In genomic region chr7:155738104-155738503, GRCh38 we compare ENCODE assay signal across 15 cellular contexts.
DNase-seq lines count a peak whose midpoint lies in the region; ATAC-seq, FAIRE-seq and TF ChIP-seq lines count a peak whose summit lies in the region.
"Had no signal": no experiment of that assay in that cellular context is flagged by ENCODE, and none has a peak within 500 bp of the region (broad histone marks: within the 10 kb centered on the region; RNA-seq: fewer than 3 reads in every experiment).

No MANE protein-coding gene starts in this region.

- in situ Hi-C loops in HepG2 (cut with HindIII; ENCODE audit: extremely low pct_ligation_motif_present, low pct_unique_long_range_greater_than_20kb): no loop called here

- H3K27ac Mint-ChIP-seq in natural killer cell: peak overlapping the region; percentile 29 to 36
- no peak overlapping the region for H3K27ac Mint-ChIP-seq in natural killer cell treated with Interleukin-12 subunit alpha and Interleukin-12 subunit beta and Interleukin-15 and Interleukin-18, amount 100 ng/mL, for 72 hours

- TF ChIP-seq CTCF in natural killer cell (IDR thresholded peaks at IDR 0.05) (no peak), VCaP (conservative IDR thresholded peaks at IDR 0.05) (no peak), HepG2 (CRISPR knock-in tag; IDR thresholded peaks at IDR 0.05) (no peak), stomach (IDR thresholded peaks at IDR 0.05) (no peak)

- peaks cover 21 to 30% of the 10 kb centered on the region in 2 donors for H3K4me1 Mint-ChIP-seq in natural killer cell
- H3K4me1 Mint-ChIP-seq in natural killer cell treated with Interleukin-12 subunit alpha and Interleukin-12 subunit beta and Interleukin-15 and Interleukin-18, amount 100 ng/mL, for 72 hours (ENCODE audit: low read depth in 2 of 2): peaks cover 20 to 35% of the 10 kb centered on the region in 2 donors

- peak overlapping the region; percentile 5; the same call in 1 of the 2 replicates for H3K27ac ChIP-seq in VCaP
- no peak overlapping the region for H3K27ac ChIP-seq in HepG2 (ENCODE audit: extremely low read length, insufficient read depth, low read length)
- no peak overlapping the region for H3K27ac ChIP-seq in stomach

- H3K36me3 ChIP-seq in HepG2 (replicated peaks in 1 of 2; ENCODE audit: control insufficient read depth in 1 of 2, insufficient read depth in 2 of 2, low read length in 2 of 2) (peaks cover 31 to 75% of the 10 kb centered on the region in 2 experiments), stomach (peaks cover 49 to 75% (median 60%) of the 10 kb centered on the region in 4 donors)

- H3K4me3 Mint-ChIP-seq in natural killer cell: no peak overlapping the region
- no peak overlapping the region for H3K4me3 Mint-ChIP-seq in natural killer cell treated with Interleukin-12 subunit alpha and Interleukin-12 subunit beta and Interleukin-15 and Interleukin-18, amount 100 ng/mL, for 72 hours

- intact Hi-C loops in natural killer cell (cut with micrococcal nuclease) (loop anchor here (1.0 kb wide), 1 partner anchor 140 kb away; no protein-coding TSS in a partner anchor), HepG2 (cut with micrococcal nuclease; ENCODE audit: unreplicated experiment) (loop anchor here (1.0 to 10.0 kb wide), 4 partner anchors 140 to 358 kb away; no protein-coding TSS in a partner anchor), stomach (cut with DNase I; ENCODE audit: low total_unique reads) (loop anchor here (10.0 kb wide), 1 partner anchor 133 kb away; no protein-coding TSS in a partner anchor)

- ATAC-seq in natural killer cell (no peak), HepG2 (peak; percentile 35; the same call in 2 of the 3 replicates), GM21447 (IDR thresholded peaks at IDR 0.05; ENCODE audit: unreplicated experiment) (no peak), GM18519 (IDR thresholded peaks at IDR 0.05; ENCODE audit: low FRiP score, unreplicated experiment) (no peak)
- ATAC-seq in natural killer cell treated with Interleukin-12 subunit alpha and Interleukin-12 subunit beta and Interleukin-15 and Interleukin-18, amount 100 ng/mL, for 72 hours: no peak

- H3K4me2 ChIP-seq in HepG2 (ENCODE audit: low read depth, low read length): no peak overlapping the region

- no peak for TF ChIP-seq RAD21 in HepG2 (CRISPR knock-in tag; IDR thresholded peaks at IDR 0.05)

- DNase-seq in natural killer cell: no peak
- no peak for DNase-seq in natural killer cell treated with Interleukin-12 subunit alpha and Interleukin-12 subunit beta and Interleukin-15 and Interleukin-18, amount 100 ng/mL, for 72 hours (ENCODE audit: low spot score)
- DNase-seq in HepG2 (ENCODE audit: low spot score): no peak
- DNase-seq in GM19239 (ENCODE audit: insufficient read length, low spot score): no peak
- DNase-seq in stomach: no peak
- DNase-seq: 8988T; GDM1; GOT3; KG1; NK-92 treated with Interleukin-12 subunit alpha and Interleukin-12 subunit beta, amount 100 ng/mL, for 24 hours; SIG-M5 had no signal

- TF ChIP-seq EP300 in HepG2 (IDR thresholded peaks at IDR 0.05; ENCODE audit: low read depth in 2 of 2, low read length in 2 of 2): no peak
- no peak for TF ChIP-seq EP300 in HepG2 (CRISPR knock-in tag; IDR thresholded peaks at IDR 0.05; ENCODE audit: borderline replicate concordance)
- TF ChIP-seq EP300 in stomach (IDR thresholded peaks at IDR 0.05): no peak

- H3K9me3 ChIP-seq in HepG2 (ENCODE audit: low read length) (no peaks in the 10 kb centered on the region), stomach (no peaks in the 10 kb centered on the region)

- H3K36me3 Mint-ChIP-seq in natural killer cell: peaks cover 11% of the 10 kb centered on the region
- H3K36me3 Mint-ChIP-seq in natural killer cell treated with Interleukin-12 subunit alpha and Interleukin-12 subunit beta and Interleukin-15 and Interleukin-18, amount 100 ng/mL, for 72 hours: peaks cover 9% of the 10 kb centered on the region

- no peak overlapping the region for H2AFZ ChIP-seq in HepG2 (ENCODE audit: low read length)

- POLR2A ChIA-PET in HepG2 (lab: Yijun Ruan, JAX): no interaction called here

- no peak for TF ChIP-seq POLR2A in HepG2 (IDR thresholded peaks at IDR 0.05; ENCODE audit: insufficient read depth in 1 of 2, low read depth in 2 of 2, low read length in 2 of 2)
- no peak for TF ChIP-seq POLR2A in stomach (IDR thresholded peaks at IDR 0.05)

- H3K27me3 ChIP-seq in HepG2 (ENCODE audit: control insufficient read depth in 1 of 2, insufficient read depth in 2 of 2, low read length in 2 of 2) (no peaks in the 10 kb centered on the region), stomach (no peaks in the 10 kb centered on the region)

- no TSS peak for BruUV-seq in HepG2 (replicated peaks; lab: Mats Ljungman, UMichigan)

- H3K27me3 Mint-ChIP-seq in natural killer cell (ENCODE audit: low read depth in 2 of 2): no peaks in the 10 kb centered on the region
- H3K27me3 Mint-ChIP-seq in natural killer cell treated with Interleukin-12 subunit alpha and Interleukin-12 subunit beta and Interleukin-15 and Interleukin-18, amount 100 ng/mL, for 72 hours: no peaks in the 10 kb centered on the region
- H3K27me3 Mint-ChIP-seq: CD4-positive, alpha-beta memory T cell had no signal

- WGBS in HepG2 (ENCODE audit: low lambda C conversion rate): 99% methylated on average over 10 of the region's 10 CpGs
- WGBS in stomach, 5 donors: 78 to 83% (median 81%) methylated on average over 10 of the region's 10 CpGs

- CTCF ChIA-PET in HepG2 (lab: Yijun Ruan, JAX; ENCODE audit: low intra/inter-chr PET ratio, low total read pairs): interaction anchor here (1.5 to 3.3 kb wide), 3 partner anchors 140 to 358 kb away, joined by 5 to 21 read pairs (median 7); no protein-coding TSS in a partner anchor

- FAIRE-seq in HepG2 (lab: Jason Lieb, UNC): no peak
- FAIRE-seq in GM19239 (lab: Jason Lieb, UNC): no peak

- no peak overlapping the region for H3K9ac ChIP-seq in HepG2 (ENCODE audit: insufficient read depth, low read depth, low read length)

- peaks cover 7% of the 10 kb centered on the region for H3K79me2 ChIP-seq in HepG2 (ENCODE audit: insufficient read depth, low read length)

- H3K4me3 ChIP-seq in HepG2 (replicated peaks in 1 of 3; ENCODE audit: insufficient read depth in 1 of 3, low read depth in 2 of 3, low read length in 3 of 3) (no peak overlapping the region), stomach (no peak overlapping the region)

- H3K4me1 ChIP-seq in HepG2 (ENCODE audit: insufficient read depth, low read length) (no peaks in the 10 kb centered on the region), stomach (peaks cover 0 to 22% (median 10%) of the 10 kb centered on the region in 4 donors)

- H3K9me3 Mint-ChIP-seq in natural killer cell: no peaks in the 10 kb centered on the region
- no peaks in the 10 kb centered on the region for H3K9me3 Mint-ChIP-seq in natural killer cell treated with Interleukin-12 subunit alpha and Interleukin-12 subunit beta and Interleukin-15 and Interleukin-18, amount 100 ng/mL, for 72 hours
- H3K9me3 Mint-ChIP-seq: CD4-positive, alpha-beta memory T cell had no signal

- peaks cover 10% of the 10 kb centered on the region for H4K20me1 ChIP-seq in HepG2 (ENCODE audit: insufficient read depth, low read length)

TF ChIP-seq in HepG2, 621 proteins besides CTCF, POLR2A, EP300 and RAD21:
- no peak for TF ChIP-seq ZBTB1 (CRISPR knock-in tag; IDR thresholded peaks at IDR 0.05; ENCODE audit: borderline replicate concordance)

Comparison
In these comparisons a context has a peak if more than half of its experiments do, and no peak if none do; other contexts are left out.
1. H3K27ac Mint-ChIP-seq: peak in natural killer cell (2 of 2); none in natural killer cell treated with Interleukin-12 subunit alpha and Interleukin-12 subunit beta and Interleukin-15 and Interleukin-18, amount 100 ng/mL, for 72 hours (0 of 2).